18 cellular contexts compared by ENCODE assay signal in the genomic region with DNA sequence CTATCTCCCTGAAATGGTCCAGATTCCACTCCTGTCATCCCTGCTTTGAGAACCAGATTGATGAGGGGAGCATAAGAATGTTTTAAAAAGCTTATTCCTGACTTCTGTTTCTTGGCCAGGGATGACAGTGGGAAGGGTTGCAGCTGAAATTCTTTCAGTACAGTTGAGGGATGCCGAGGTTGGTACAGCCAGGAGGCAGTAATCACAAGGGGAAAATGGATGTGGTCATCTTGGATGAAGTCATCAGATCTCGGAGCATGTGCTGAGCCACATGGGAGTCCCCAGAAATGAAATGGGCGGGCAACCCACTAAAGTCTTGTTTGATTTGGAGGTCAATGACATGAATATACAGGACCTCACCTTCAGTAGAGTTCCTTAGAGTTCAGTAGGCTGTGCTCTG. TPM values are rescaled to one million over a fixed set of nuclear protein-coding genes. Genes with fewer than 3 reads are reported as not detected.
DNase-seq lines count a peak whose midpoint lies in the region; ATAC-seq and TF ChIP-seq lines count a peak whose summit lies in the region.
"Had no signal": no experiment of that assay in that cellular context is flagged by ENCODE, and none has a peak within 500 bp of the region (broad histone marks: within the 10 kb centered on the region; RNA-seq: fewer than 3 reads in every experiment).

No MANE protein-coding gene starts in this region.

- in situ Hi-C loops in KBM-7 (cut with MboI; ENCODE audit: low pct_unique_long_range_greater_than_20kb, low sequenced_read_pairs) = loop anchor here (25.0 kb wide), 2 partner anchors 95 to 520 kb away; no protein-coding TSS in a partner anchor

- H3K79me2 ChIP-seq in hepatocyte = no peaks in the 10 kb centered on the region

- ATAC-seq in Right ventricle myocardium inferior (peak; percentile 62), right cardiac atrium (no peak), left lobe of liver (no peak), GM21447 (IDR thresholded peaks at IDR 0.05; ENCODE audit: unreplicated experiment) (no peak), body of pancreas (no peak)
- ATAC-seq: PC-3 had no signal

- intact Hi-C loops in Right ventricle myocardium inferior (cut with DNase I) = no loop called here
- intact Hi-C loops in right cardiac atrium (cut with DNase I) = no loop called here
- intact Hi-C loops in body of pancreas (cut with DNase I) = no loop called here

- H2AFZ ChIP-seq in hepatocyte = no peak overlapping the region

- H3K27me3 ChIP-seq in right cardiac atrium (ENCODE audit: control insufficient read depth, insufficient read depth) (no peaks in the 10 kb centered on the region), hepatocyte (no peaks in the 10 kb centered on the region), body of pancreas (no peaks in the 10 kb centered on the region)

- H3K27ac ChIP-seq in right cardiac atrium (ENCODE audit: low read length) (no peak overlapping the region), hepatocyte (peak overlapping the region; percentile 37), body of pancreas (no peak overlapping the region)
- H3K27ac ChIP-seq: 22Rv1, C4-2B, SJSA1 had no signal

- WGBS in right cardiac atrium = 56% methylated on average over 3 of the region's 3 CpGs
- 66% methylated on average over 3 of the region's 3 CpGs for WGBS in hepatocyte (ENCODE audit: low lambda C conversion rate, missing lambda C conversion rate)
- 78 to 84% methylated on average over 3 of the region's 3 CpGs for WGBS in body of pancreas, 2 donors

- H3K36me3 ChIP-seq in hepatocyte (replicated peaks; ENCODE audit: insufficient read depth, low read depth) (no peaks in the 10 kb centered on the region), body of pancreas (replicated peaks in 1 of 2; ENCODE audit: insufficient read depth in 1 of 2, low read depth in 2 of 2) (no peaks in the 10 kb centered on the region)
- H3K36me3 ChIP-seq: SJSA1 had no signal

- no peak for TF ChIP-seq CTCF in cardiac fibroblast (IDR thresholded peaks at IDR 0.05; ENCODE audit: low read depth, low read length)
- TF ChIP-seq CTCF in hepatocyte (IDR thresholded peaks at IDR 0.05; ENCODE audit: poor library complexity) = no peak
- TF ChIP-seq CTCF in body of pancreas (IDR thresholded peaks at IDR 0.05) = no peak

- H3K4me1 ChIP-seq in right cardiac atrium (ENCODE audit: control insufficient read depth, insufficient read depth, low read length) (no peaks in the 10 kb centered on the region), hepatocyte (ENCODE audit: insufficient read depth) (peaks cover 7% of the 10 kb centered on the region), body of pancreas (peaks cover 4% of the 10 kb centered on the region)
- H3K4me1 ChIP-seq: SJSA1 had no signal

- no peaks in the 10 kb centered on the region for H4K20me1 ChIP-seq in hepatocyte (ENCODE audit: insufficient read depth, poor library complexity, severe bottlenecking)

- H3K9me3 ChIP-seq in right cardiac atrium (ENCODE audit: control insufficient read depth, low read length) = no peaks in the 10 kb centered on the region
- H3K9me3 ChIP-seq in hepatocyte (ENCODE audit: low read depth) = no peaks in the 10 kb centered on the region
- peaks cover 0 to 6% (median 0%) of the 10 kb centered on the region in 3 donors for H3K9me3 ChIP-seq in body of pancreas
- H3K9me3 ChIP-seq: SJSA1 had no signal

- H3K4me3 ChIP-seq in right cardiac atrium (ENCODE audit: low read length) (no peak overlapping the region), cardiac fibroblast (replicated peaks in 1 of 2; ENCODE audit: low read depth in 2 of 2, low read length in 2 of 2) (no peak overlapping the region), hepatocyte (no peak overlapping the region), body of pancreas (no peak overlapping the region)
- H3K4me3 ChIP-seq: SJSA1 had no signal

- DNase-seq in Right ventricle myocardium inferior (ENCODE audit: missing footprints) (no peak), right cardiac atrium (no peak), cardiac fibroblast (ENCODE audit: low read depth in 2 of 2) (peak; percentile 10 to 11), hepatocyte (ENCODE audit: low spot score) (peak; percentile 40), left lobe of liver (ENCODE audit: low spot score) (no peak), KBM-7 (no peak), body of pancreas (no peak)
- DNase-seq: AML-193, NCI-H187, NCI-H2107, NCI-H510A treated with DMSO at 0.1 percent for 48 hours, NCI-H774, PC-3 had no signal

- H3K9me2 ChIP-seq in hepatocyte (replicated peaks; ENCODE audit: insufficient read depth) = no peaks in the 10 kb centered on the region

- no peak overlapping the region for H3K4me2 ChIP-seq in hepatocyte

- TF ChIP-seq POLR2A in body of pancreas (IDR thresholded peaks at IDR 0.05) = no peak

RNA-seq across cellular contexts. Expression of a gene that starts 18.7 kb away (rescaled TPM):
- total RNA-seq in Right ventricle myocardium inferior (not detected), right cardiac atrium (not detected), hepatocyte (not detected in 2 replicates), left lobe of liver (not detected), body of pancreas (not detected)
- polyA plus RNA-seq in right cardiac atrium (not detected), hepatocyte (not detected in 2 replicates)
- total RNA-seq: H1, PC-3, SJSA1 had no signal
- polyA plus RNA-seq: H1 had no signal

RNA-seq across cellular contexts. Expression of a gene that starts 37.3 kb away (rescaled TPM):
- 332 TPM for total RNA-seq in Right ventricle myocardium inferior
- 100 to 1,000 TPM; 134 to 996 (median 625) TPM for total RNA-seq in right cardiac atrium
- 1,085 TPM for polyA plus RNA-seq in right cardiac atrium
- 170 and 340 TPM in 2 replicates for total RNA-seq in hepatocyte
- polyA plus RNA-seq in hepatocyte = 1,328 and 1,609 TPM in 2 replicates
- 128 TPM for total RNA-seq in left lobe of liver
- total RNA-seq in body of pancreas = 10 to 100 TPM in 1 of 2 donors, 1 to 10 TPM in 1; 9.3 to 57.7 TPM
- total RNA-seq: PC-3, SJSA1 had no signal

RNA-seq across cellular contexts. Expression of a gene that starts 59.9 kb away (rescaled TPM):
- 3.4 TPM for total RNA-seq in Right ventricle myocardium inferior
- 1 to 10 TPM; 4.1 to 6.2 (median 5.1) TPM for total RNA-seq in right cardiac atrium
- polyA plus RNA-seq in right cardiac atrium = 2.8 TPM
- 9.2 and 9.3 TPM in 2 replicates for total RNA-seq in hepatocyte
- polyA plus RNA-seq in hepatocyte = 3.0 and 4.1 TPM in 2 replicates
- total RNA-seq in left lobe of liver = 1.8 TPM
- 1 to 10 TPM; 3.6 to 4.9 TPM for total RNA-seq in body of pancreas

Comparison
In these comparisons a context has a peak if more than half of its experiments do, and no peak if none do; other contexts are left out.
1. DNase-seq: peak in cardiac fibroblast (2 of 2) and hepatocyte (single experiment); none in Right ventricle myocardium inferior (single experiment), right cardiac atrium (0 of 3), left lobe of liver (single experiment), KBM-7 (single experiment) and body of pancreas (0 of 4).